Comparison of ENCODE assay signal across 10 cellular contexts in the genomic region with DNA sequence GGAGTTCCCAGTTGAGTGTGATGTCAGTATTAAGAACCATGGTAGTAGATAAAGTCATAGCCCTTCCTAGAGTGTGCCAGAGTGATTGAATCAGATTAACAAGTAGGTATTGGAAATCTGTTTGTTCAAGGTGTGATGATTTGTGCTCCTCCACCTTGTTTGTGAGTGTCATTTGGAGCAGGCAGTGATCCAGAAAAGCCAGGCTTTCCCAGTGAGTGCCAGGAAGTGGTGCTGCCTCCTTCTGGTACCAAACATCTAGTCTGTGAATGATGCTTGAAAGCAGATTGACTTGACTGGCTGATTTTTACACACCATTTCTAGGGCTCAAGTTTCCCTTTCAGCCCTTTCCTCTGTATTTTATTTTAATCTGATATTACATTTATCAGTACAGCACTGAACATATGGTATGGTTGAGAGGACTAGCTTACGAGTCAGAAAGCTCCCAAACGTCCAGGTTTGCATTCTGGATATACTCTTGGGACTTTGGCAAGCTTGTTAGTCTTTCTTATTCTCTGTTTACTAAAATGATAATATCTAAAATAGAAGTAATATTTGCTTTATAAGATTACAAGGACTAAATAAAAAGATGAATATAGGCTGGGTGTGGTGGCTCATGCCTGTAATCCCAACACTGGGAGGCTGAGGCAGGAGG.
DNase-seq lines count a peak whose midpoint lies in the region; ATAC-seq, FAIRE-seq and TF ChIP-seq lines count a peak whose summit lies in the region.
"Had no signal": no experiment of that assay in that cellular context is flagged by ENCODE, and none has a peak within 500 bp of the region (broad histone marks: within the 10 kb centered on the region; RNA-seq: fewer than 3 reads in every experiment).

No MANE protein-coding gene starts in this region.

- H3K9me3 ChIP-seq in spleen (no peaks in the 10 kb centered on the region), psoas muscle (no peaks in the 10 kb centered on the region)

- H3K4me3 ChIP-seq in bronchial epithelial cell (ENCODE audit: low read depth, low read length) = no peak overlapping the region
- H3K4me3 ChIP-seq in mesendoderm (ENCODE audit: low read length) = no peak overlapping the region
- no peak overlapping the region for H3K4me3 ChIP-seq in spleen
- no peak overlapping the region for H3K4me3 ChIP-seq in psoas muscle

- H4K5ac ChIP-seq in mesendoderm (ENCODE audit: low read length) = no peak overlapping the region

- no peaks in the 10 kb centered on the region for H3K36me3 ChIP-seq in bronchial epithelial cell (ENCODE audit: control insufficient read depth, insufficient read depth, low read length)
- H3K36me3 ChIP-seq in mesendoderm (ENCODE audit: control insufficient read depth, insufficient read depth, low read length) = no peaks in the 10 kb centered on the region
- no peaks in the 10 kb centered on the region for H3K36me3 ChIP-seq in spleen
- H3K36me3 ChIP-seq in psoas muscle (ENCODE audit: insufficient read depth in 1 of 2, low read depth in 1 of 2) = peaks cover 0 to 4% of the 10 kb centered on the region in 2 donors

- H3K79me2 ChIP-seq in mesendoderm (ENCODE audit: control insufficient read depth, insufficient read depth, low read length) = no peaks in the 10 kb centered on the region

- H3K79me1 ChIP-seq in mesendoderm (ENCODE audit: low read length) = no peaks in the 10 kb centered on the region

- H3K23ac ChIP-seq in mesendoderm (ENCODE audit: low read length) = no peak overlapping the region

- H2AK5ac ChIP-seq in mesendoderm (ENCODE audit: low read length) = no peak overlapping the region

- no peak overlapping the region for H3K18ac ChIP-seq in mesendoderm (ENCODE audit: low read length)

- no peak overlapping the region for H3K4me2 ChIP-seq in mesendoderm (ENCODE audit: low read length)

- no peak overlapping the region for H3K9ac ChIP-seq in mesendoderm (ENCODE audit: low read length)

- no peak overlapping the region for H3K56ac ChIP-seq in mesendoderm (ENCODE audit: low read length)

- H4K8ac ChIP-seq in mesendoderm (ENCODE audit: low read depth, low read length) = no peak overlapping the region

- peak; percentile 7 for TF ChIP-seq CTCF in bronchial epithelial cell (IDR thresholded peaks at IDR 0.05; ENCODE audit: insufficient read depth, low read length, severe bottlenecking)
- TF ChIP-seq CTCF in spleen (IDR thresholded peaks at IDR 0.05 in 8 of 11, conservative IDR thresholded peaks at IDR 0.05 in 3 of 11) = no peak
- TF ChIP-seq CTCF in psoas muscle (IDR thresholded peaks at IDR 0.05) = no peak

- H2BK120ac ChIP-seq in mesendoderm (ENCODE audit: low read depth, low read length) = no peak overlapping the region

- no peak for ATAC-seq in psoas muscle

- no peak overlapping the region for H2BK5ac ChIP-seq in mesendoderm (ENCODE audit: low read length)

- DNase-seq in D341Med (ENCODE audit: low spot score) = peak; percentile 26
- DNase-seq in HT-29 (ENCODE audit: low spot score) = peak; percentile 19
- DNase-seq in bronchial epithelial cell (ENCODE audit: low read depth) = no peak
- peak; percentile 53 for DNase-seq in mesendoderm
- DNase-seq in CD1c-positive myeloid dendritic cell (ENCODE audit: extremely low spot score) = no peak
- no peak for DNase-seq in activated CD4-positive, CD25-positive, alpha-beta regulatory T cell treated with anti-CD3 and anti-CD28 coated beads, Interleukin-2, amount 50 U/mL, for 72 hours
- no peak for DNase-seq in spleen
- no peak for DNase-seq in psoas muscle
- DNase-seq: nephron progenitor cell; stimulated activated CD4-positive, alpha-beta T cell treated with anti-CD3 and anti-CD28 coated beads, Interleukin-2, amount 100 ng/mL, for 48 hours had no signal

- TF ChIP-seq POLR2A in spleen (IDR thresholded peaks at IDR 0.05) = no peak

- intact Hi-C loops in spleen (cut with DNase I; ENCODE audit: low total_unique reads) = no loop called here
- intact Hi-C loops in psoas muscle (cut with DNase I) = loop anchor here in 1 of 2 donors (10.0 kb wide), 1 partner anchor 388 kb away; no protein-coding TSS in a partner anchor

- H3K4ac ChIP-seq in mesendoderm (ENCODE audit: low read depth, low read length) = no peak overlapping the region

- H3K4me1 ChIP-seq in mesendoderm (ENCODE audit: control insufficient read depth, low read depth, low read length) = no peaks in the 10 kb centered on the region
- H3K4me1 ChIP-seq in spleen = no peaks in the 10 kb centered on the region
- H3K4me1 ChIP-seq in psoas muscle = peaks cover 14% of the 10 kb centered on the region

- FAIRE-seq in bronchial epithelial cell (lab: Jason Lieb, UNC) = no peak

- H3K27me3 ChIP-seq in bronchial epithelial cell (ENCODE audit: control insufficient read depth, insufficient read depth, low read length) = no peaks in the 10 kb centered on the region
- no peaks in the 10 kb centered on the region for H3K27me3 ChIP-seq in mesendoderm (ENCODE audit: insufficient read depth, low read length, poor library complexity)
- no peaks in the 10 kb centered on the region for H3K27me3 ChIP-seq in spleen (replicated peaks in 1 of 7)
- no peaks in the 10 kb centered on the region for H3K27me3 ChIP-seq in psoas muscle (ENCODE audit: insufficient read depth in 3 of 3, low read length in 2 of 3)

- H3K27ac ChIP-seq in mesendoderm (ENCODE audit: low read depth, low read length) (no peak overlapping the region), spleen (no peak overlapping the region), psoas muscle (no peak overlapping the region)

- WGBS in mesendoderm (ENCODE audit: extremely low coverage, insufficient coverage, low lambda C conversion rate) = no CpG with 5 or more reads among the region's 2 CpGs
- 84 to 97% (median 91%) methylated on average over 2 of the region's 2 CpGs for WGBS in spleen, 5 donors
- 81 to 88% (median 83%) methylated on average over 2 of the region's 2 CpGs for WGBS in psoas muscle, 3 donors

- H2BK15ac ChIP-seq in mesendoderm (replicated peaks; ENCODE audit: low read depth) = no peak overlapping the region

Comparison
In these comparisons a context has a peak if more than half of its experiments do, and no peak if none do; other contexts are left out.
1. DNase-seq: peak in D341Med (single experiment), HT-29 (single experiment) and mesendoderm (single experiment); none in bronchial epithelial cell (single experiment), CD1c-positive myeloid dendritic cell (single experiment), activated CD4-positive, CD25-positive, alpha-beta regulatory T cell treated with anti-CD3 and anti-CD28 coated beads, Interleukin-2, amount 50 U/mL, for 72 hours (single experiment), spleen (single experiment) and psoas muscle (0 of 2).